1 cellular context compared by ENCODE assay signal in the genomic region with DNA sequence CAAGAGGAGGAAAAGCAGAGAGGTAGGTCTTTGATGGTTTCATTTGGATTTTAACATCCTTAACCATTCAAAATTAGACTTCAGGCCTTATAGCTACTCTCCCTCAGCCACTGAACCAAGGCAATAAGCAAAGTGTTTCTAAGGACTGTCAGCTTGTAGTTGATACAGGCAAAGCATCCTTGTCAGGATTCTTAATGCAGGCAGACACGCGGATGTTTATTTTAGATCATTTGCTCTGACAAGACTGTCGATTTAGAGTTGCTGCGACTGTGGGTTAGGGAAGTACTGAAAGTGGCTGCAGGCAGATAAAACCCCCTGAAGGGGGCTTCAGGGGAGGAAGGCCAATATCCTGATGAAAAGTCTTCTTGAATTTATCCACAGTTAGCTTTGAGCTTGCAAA.
TF ChIP-seq lines count a peak whose summit lies in the region.

No MANE protein-coding gene starts in this region.

TF ChIP-seq in SK-N-SH treated with all-trans-retinoic acid at 6 μM for 48 hours, 23 proteins besides CTCF, POLR2A, EP300 and RAD21 (continued from another document):
- TF ChIP-seq SNAI2 (CRISPR knock-in tag; IDR thresholded peaks at IDR 0.05), result no peak
